ENCODE assay signal across 35 cellular contexts in genomic region chr4:106401157-106401556, GRCh38. TPM values are rescaled to one million over a fixed set of nuclear protein-coding genes. Genes with fewer than 3 reads are reported as not detected.
"Had no signal": no experiment of that assay in that cellular context is flagged by ENCODE, and none has a peak within 500 bp of the region (broad histone marks: within the 10 kb centered on the region; RNA-seq: fewer than 3 reads in every experiment).

No MANE protein-coding gene starts in this region.

- H3K4me3 Mint-ChIP-seq: natural killer cell; nephron; neural progenitor cell; stimulated activated memory B cell treated with anti-CD40 and anti-IgM and Interleukin-4, amounts not matched to agents 10 μg/mL and 1 μg/mL and 100 μg/mL, for 72 hours; stimulated activated naive CD8-positive, alpha-beta T cell treated with anti-CD3 and anti-CD28 coated beads, Interleukin-15, amount 100 ng/mL, for 72 hours; type B pancreatic cell had no signal

- ATAC-seq: natural killer cell; psoas muscle; right cardiac atrium; sciatic nerve; stimulated activated memory B cell treated with anti-CD40 and anti-IgM and Interleukin-4, amounts not matched to agents 10 μg/mL and 1 μg/mL and 100 μg/mL, for 72 hours; stimulated activated naive CD8-positive, alpha-beta T cell treated with anti-CD3 and anti-CD28 coated beads, Interleukin-15, amount 100 ng/mL, for 72 hours; stimulated activated naive CD8-positive, alpha-beta T cell treated with anti-CD3 and anti-CD28 coated beads, Interleukin-15, Interleukin-2, amounts not matched to agents 100 U/mL and 50 U/mL, for 24 hours; upper lobe of right lung had no signal

- H3K9ac ChIP-seq: neural progenitor cell, parathyroid adenoma had no signal

- H3K27ac ChIP-seq: neural progenitor cell, ovary, parathyroid adenoma, psoas muscle, skin epidermis, spleen, suprapubic skin, testis, tibial artery, transverse colon, upper lobe of right lung, uterus had no signal

- H3K4me1 Mint-ChIP-seq: natural killer cell; nephron; neural progenitor cell; stimulated activated memory B cell treated with anti-CD40 and anti-IgM and Interleukin-4, amounts not matched to agents 10 μg/mL and 1 μg/mL and 100 μg/mL, for 72 hours; stimulated activated naive CD8-positive, alpha-beta T cell treated with anti-CD3 and anti-CD28 coated beads, Interleukin-15, amount 100 ng/mL, for 72 hours had no signal

- H3K36me3 ChIP-seq: neural progenitor cell, ovary, spleen, suprapubic skin, tibial artery, transverse colon, upper lobe of right lung, uterus had no signal

- H3K4me1 ChIP-seq: neural progenitor cell, parathyroid adenoma, psoas muscle, spleen, suprapubic skin, testis, tibial artery, transverse colon, upper lobe of right lung, uterus had no signal

- DNase-seq: natural killer cell; occipital lobe; ovary; posterior cingulate gyrus; psoas muscle; right cardiac atrium; spleen; stimulated activated CD4-positive, alpha-beta T cell treated with anti-CD3 and anti-CD28 coated beads, Interleukin-12 subunit alpha, Interleukin-12 subunit beta, amount 100 ng/mL, for 4 hours; stimulated activated CD4-positive, alpha-beta T cell treated with anti-CD3 and anti-CD28 coated beads, Interleukin-1b, Interleukin-23, amount 100 ng/mL, for 48 hours; stimulated activated CD4-positive, alpha-beta T cell treated with anti-CD3 and anti-CD28 coated beads, Interleukin-4, amount 100 ng/mL, for 1 hour; stimulated activated CD4-positive, alpha-beta T cell treated with anti-CD3 and anti-CD28 coated beads, Interleukin-4, amount 100 ng/mL, for 4 hours; stimulated activated CD8-positive, alpha-beta memory T cell treated with anti-CD3 and anti-CD28 coated beads, Interleukin-4, amount 100 ng/mL, for 48 hours; stimulated activated naive CD4-positive, alpha-beta T cell; stimulated activated naive CD8-positive, alpha-beta T cell treated with anti-CD3 and anti-CD28 coated beads, Interleukin-15, amount 100 ng/mL, for 72 hours; stimulated activated naive CD8-positive, alpha-beta T cell treated with anti-CD3 and anti-CD28 coated beads, Interleukin-15, Interleukin-2, amounts not matched to agents 100 U/mL and 50 U/mL, for 24 hours; substantia nigra; testis; tibial artery; transverse colon; upper lobe of right lung; uterus had no signal

- H3K4me2 ChIP-seq: neural progenitor cell, smooth muscle cell had no signal

- H3K27ac Mint-ChIP-seq: natural killer cell; nephron; neural progenitor cell; progenitor cell of endocrine pancreas; stimulated activated memory B cell treated with anti-CD40 and anti-IgM and Interleukin-4, amounts not matched to agents 10 μg/mL and 1 μg/mL and 100 μg/mL, for 72 hours; stimulated activated naive CD8-positive, alpha-beta T cell treated with anti-CD3 and anti-CD28 coated beads, Interleukin-15, amount 100 ng/mL, for 72 hours; type B pancreatic cell had no signal

- H3K79me2 ChIP-seq: parathyroid adenoma had no signal

- H3K4me3 ChIP-seq: neural progenitor cell, ovary, psoas muscle, skin epidermis, smooth muscle cell, spleen, suprapubic skin, testis, tibial artery, transverse colon, upper lobe of right lung, uterus had no signal

- H3K27me3 ChIP-seq: neural progenitor cell, ovary, spleen, suprapubic skin, testis, tibial artery, transverse colon, upper lobe of right lung, uterus had no signal

- H3K9me3 Mint-ChIP-seq: type B pancreatic cell had no signal

- H3K36me3 Mint-ChIP-seq: neural progenitor cell; stimulated activated memory B cell treated with anti-CD40 and anti-IgM and Interleukin-4, amounts not matched to agents 10 μg/mL and 1 μg/mL and 100 μg/mL, for 72 hours; type B pancreatic cell had no signal

- H3K9me3 ChIP-seq: ovary, testis had no signal

- H3K27me3 Mint-ChIP-seq: progenitor cell of endocrine pancreas; stimulated activated memory B cell treated with anti-CD40 and anti-IgM and Interleukin-4, amounts not matched to agents 10 μg/mL and 1 μg/mL and 100 μg/mL, for 72 hours; stimulated activated naive CD8-positive, alpha-beta T cell treated with anti-CD3 and anti-CD28 coated beads, Interleukin-15, amount 100 ng/mL, for 72 hours; type B pancreatic cell had no signal

- H2AFZ ChIP-seq: neural progenitor cell, parathyroid adenoma had no signal

RNA-seq across cellular contexts. Expression of gene GIMD1, which starts 32.6 kb away (rescaled TPM):
- total RNA-seq: natural killer cell, occipital lobe, osteoblast, ovary, progenitor cell of endocrine pancreas, psoas muscle, renal cortical epithelial cell, right cardiac atrium, sciatic nerve, smooth muscle cell, spleen, suprapubic skin, testis, transverse colon, upper lobe of right lung, urinary bladder, uterus had no signal
- polyA plus RNA-seq: neural cell, ovary, right cardiac atrium, smooth muscle cell, spleen, urinary bladder had no signal
